ENCODE assay signal across 31 cellular contexts in the genomic region with DNA sequence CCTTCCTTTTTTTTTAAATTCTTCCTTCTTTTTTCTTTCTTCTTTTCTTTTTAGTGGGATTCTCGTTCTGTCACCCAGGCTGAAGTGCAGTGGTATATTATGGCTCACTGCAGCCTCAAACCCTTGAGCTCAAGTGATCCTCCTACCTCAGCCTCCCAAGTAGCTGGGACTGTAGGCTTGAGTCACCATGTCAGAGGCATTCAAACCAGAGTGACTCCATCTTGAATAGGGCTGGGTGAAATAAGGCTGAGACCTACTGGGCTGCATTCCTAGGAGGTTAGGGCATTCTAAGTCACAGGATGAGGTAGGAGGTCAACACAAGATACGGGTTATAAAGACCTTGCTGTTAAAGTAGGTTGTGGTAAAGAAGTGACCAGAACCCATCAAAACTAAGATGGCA.
"Had no signal": no experiment of that assay in that cellular context is flagged by ENCODE, and none has a peak within 500 bp of the region (broad histone marks: within the 10 kb centered on the region; RNA-seq: fewer than 3 reads in every experiment).

No MANE protein-coding gene starts in this region.

- H3K9me3 ChIP-seq: esophagus squamous epithelium, gastroesophageal sphincter, heart right ventricle had no signal

- H3K4me3 Mint-ChIP-seq: activated B cell treated with CpG ODN at 0.5 μM for 24 hours; activated CD8-positive, alpha-beta T cell treated with anti-CD3 and anti-CD28 coated beads for 36 hours; activated naive CD8-positive, alpha-beta T cell; activated T-cell treated with anti-CD3 and anti-CD28 coated beads, Interleukin-2, amount 50 U/mL, for 4 hours; activated T-helper 17 cell treated with anti-CD3 and anti-CD28 coated beads, Interleukin-2, amount 50 U/mL, for 72 hours; central memory CD8-positive, alpha-beta T cell; effector memory CD8-positive, alpha-beta T cell; T-helper 17 cell; T-helper 2 cell treated with Interferon-gamma antibody and Interleukin-4, amounts not matched to agents 5 μg/mL and 100 μg/mL, for 36 hours had no signal

- FAIRE-seq: astrocyte had no signal

- H3K27ac ChIP-seq: brain microvascular endothelial cell, coronary artery, esophagus squamous epithelium, gastroesophageal sphincter, heart right ventricle, WERI-Rb-1 had no signal

- H3K27ac Mint-ChIP-seq: activated B cell treated with CpG ODN at 0.5 μM for 24 hours; activated CD8-positive, alpha-beta T cell treated with anti-CD3 and anti-CD28 coated beads for 36 hours; activated naive CD8-positive, alpha-beta T cell; activated T-helper 17 cell treated with anti-CD3 and anti-CD28 coated beads, Interleukin-2, amount 50 U/mL, for 72 hours; T-helper 17 cell; T-helper 2 cell treated with Interferon-gamma antibody and Interleukin-4, amounts not matched to agents 5 μg/mL and 100 μg/mL, for 36 hours had no signal

- H3K36me3 Mint-ChIP-seq: activated naive CD8-positive, alpha-beta T cell had no signal

- H3K9me3 Mint-ChIP-seq: activated CD8-positive, alpha-beta T cell treated with anti-CD3 and anti-CD28 coated beads for 36 hours; activated T-helper 17 cell treated with anti-CD3 and anti-CD28 coated beads, Interleukin-2, amount 50 U/mL, for 72 hours; central memory CD8-positive, alpha-beta T cell; effector memory CD8-positive, alpha-beta T cell had no signal

- H3K27me3 Mint-ChIP-seq: activated T-helper 17 cell treated with anti-CD3 and anti-CD28 coated beads, Interleukin-2, amount 50 U/mL, for 72 hours; central memory CD8-positive, alpha-beta T cell; effector memory CD8-positive, alpha-beta T cell; T-helper 17 cell had no signal

- H3K36me3 ChIP-seq: brain microvascular endothelial cell, esophagus squamous epithelium, gastroesophageal sphincter, heart right ventricle, WERI-Rb-1 had no signal

- ATAC-seq: activated CD4-positive, CD25-positive, alpha-beta regulatory T cell treated with anti-CD3 and anti-CD28 coated beads, Interleukin-2, amount 50 U/mL, for 24 hours; activated CD8-positive, alpha-beta T cell treated with anti-CD3 and anti-CD28 coated beads for 36 hours; activated T-cell treated with anti-CD3 and anti-CD28 coated beads, Interleukin-2, amount 50 U/mL, for 4 hours; activated T-helper 17 cell treated with anti-CD3 and anti-CD28 coated beads, Interleukin-2, amount 50 U/mL, for 72 hours; effector memory CD8-positive, alpha-beta T cell; gastroesophageal sphincter; heart right ventricle; T-helper 17 cell had no signal

- DNase-seq: activated B cell treated with CpG ODN at 0.5 μM for 24 hours; activated CD4-positive, alpha-beta T cell treated with anti-CD3 and anti-CD28 coated beads for 48 hours; activated CD4-positive, alpha-beta T cell treated with anti-CD3 and anti-CD28 coated beads, Interleukin-2, amount 50 U/mL, for 1 hour; activated CD4-positive, alpha-beta T cell treated with anti-CD3 and anti-CD28 coated beads, Interleukin-2, amount 50 U/mL, for 48 hours; activated CD8-positive, alpha-beta memory T cell treated with anti-CD3 and anti-CD28 coated beads for 24 hours; activated CD8-positive, alpha-beta T cell treated with anti-CD3 and anti-CD28 coated beads for 36 hours; activated effector memory CD4-positive, alpha-beta T cell treated with Interleukin-2 at 50 U/mL for 16 hours; activated gamma-delta T cell treated with Interleukin-2 at 50 U/mL for 16 hours; activated naive CD4-positive, alpha-beta T cell treated with anti-CD3 and anti-CD28 coated beads, Interleukin-2, amount 50 U/mL, for 16 hours; activated naive CD4-positive, alpha-beta T cell treated with Interleukin-2 at 50 U/mL for 16 hours; activated T-cell treated with anti-CD3 and anti-CD28 coated beads, Interleukin-2, amount 50 U/mL, for 4 hours; amniotic stem cell; anterior cingulate cortex; brain microvascular endothelial cell; dermis blood vessel endothelial cell; effector CD4-positive, alpha-beta T cell; effector memory CD8-positive, alpha-beta T cell; esophagus squamous epithelium; foreskin melanocyte; heart right ventricle; T-helper 17 cell; T1000; WERI-Rb-1 had no signal

- H3K4me3 ChIP-seq: coronary artery, esophagus squamous epithelium, gastroesophageal sphincter, heart right ventricle had no signal

- H3K4me1 ChIP-seq: esophagus squamous epithelium, gastroesophageal sphincter had no signal

- H3K4me1 Mint-ChIP-seq: activated B cell treated with CpG ODN at 0.5 μM for 24 hours had no signal

- H3K27me3 ChIP-seq: brain microvascular endothelial cell, esophagus squamous epithelium, gastroesophageal sphincter, heart right ventricle had no signal
